In genomic region chr12:105750096-105750495, GRCh38 we compare ENCODE assay signal across 18 cellular contexts.
DNase-seq lines count a peak whose midpoint lies in the region; ATAC-seq, FAIRE-seq and TF ChIP-seq lines count a peak whose summit lies in the region.
"Had no signal": no experiment of that assay in that cellular context is flagged by ENCODE, and none has a peak within 500 bp of the region (broad histone marks: within the 10 kb centered on the region; RNA-seq: fewer than 3 reads in every experiment).

No MANE protein-coding gene starts in this region.

- no peaks in the 10 kb centered on the region for H3K9me3 Mint-ChIP-seq in activated naive CD8-positive, alpha-beta T cell treated with anti-CD3 and anti-CD28 coated beads, Interleukin-2, amount 50 U/mL, for 24 hours
- H3K9me3 Mint-ChIP-seq: CD8-positive, alpha-beta T cell had no signal

- H3K79me2 ChIP-seq in HepG2 (ENCODE audit: insufficient read depth, low read length) = no peaks in the 10 kb centered on the region

- no peaks in the 10 kb centered on the region for H4K20me1 ChIP-seq in HepG2 (ENCODE audit: insufficient read depth, low read length)

- H3K36me3 ChIP-seq in liver (ENCODE audit: control insufficient read depth in 4 of 4, insufficient read depth in 3 of 4, low read depth in 1 of 4, low read length in 3 of 4) (no peaks in the 10 kb centered on the region), HepG2 (replicated peaks in 1 of 2; ENCODE audit: control insufficient read depth in 1 of 2, insufficient read depth in 2 of 2, low read length in 2 of 2) (no peaks in the 10 kb centered on the region), esophagus muscularis mucosa (no peaks in the 10 kb centered on the region), thoracic aorta (no peaks in the 10 kb centered on the region), WERI-Rb-1 (no peaks in the 10 kb centered on the region)
- H3K36me3 ChIP-seq: HAP-1 had no signal

- H3K4me2 ChIP-seq in HepG2 (ENCODE audit: low read depth, low read length) = no peak overlapping the region

- H3K27ac Mint-ChIP-seq in activated naive CD8-positive, alpha-beta T cell treated with anti-CD3 and anti-CD28 coated beads, Interleukin-2, amount 50 U/mL, for 24 hours = no peak overlapping the region
- H3K27ac Mint-ChIP-seq: CD14-positive monocyte; CD8-positive, alpha-beta T cell had no signal

- H3K9me3 ChIP-seq in liver (ENCODE audit: control insufficient read depth in 4 of 4, low read length in 3 of 4) (no peaks in the 10 kb centered on the region), HepG2 (ENCODE audit: low read length) (no peaks in the 10 kb centered on the region), esophagus muscularis mucosa (no peaks in the 10 kb centered on the region), thoracic aorta (no peaks in the 10 kb centered on the region), WERI-Rb-1 (ENCODE audit: severe bottlenecking) (no peaks in the 10 kb centered on the region)
- H3K9me3 ChIP-seq: HAP-1 had no signal

- DNase-seq in HepG2 (ENCODE audit: low spot score) (no peak), esophagus muscularis mucosa (ENCODE audit: extremely low spot score) (peak; percentile 83), thoracic aorta (ENCODE audit: low spot score) (no peak), WERI-Rb-1 (no peak), T1000 (lab: John Stamatoyannopoulos, UW) (no peak)
- DNase-seq in activated naive CD8-positive, alpha-beta T cell treated with anti-CD3 and anti-CD28 coated beads, Interleukin-2, amount 50 U/mL, for 24 hours = no peak
- DNase-seq: CD8-positive, alpha-beta T cell; COR-L47; DND-41; GDM1 had no signal

- H3K27ac ChIP-seq in liver (ENCODE audit: low read depth in 1 of 2, low read length in 2 of 2) (no peak overlapping the region), HepG2 (ENCODE audit: extremely low read length, insufficient read depth, low read length) (no peak overlapping the region), esophagus muscularis mucosa (replicated peaks in 1 of 4) (no peak overlapping the region), thoracic aorta (peak overlapping the region; percentile 67 to 78), WERI-Rb-1 (no peak overlapping the region)
- H3K27ac ChIP-seq: 22Rv1 had no signal

- CTCF ChIA-PET in HepG2 (lab: Yijun Ruan, JAX; ENCODE audit: low intra/inter-chr PET ratio, low total read pairs) = no interaction called here

- TF ChIP-seq EP300 in HepG2 (IDR thresholded peaks at IDR 0.05; ENCODE audit: low read depth in 2 of 2, low read length in 2 of 2) (no peak), HepG2 (CRISPR knock-in tag; IDR thresholded peaks at IDR 0.05; ENCODE audit: borderline replicate concordance) (no peak), esophagus muscularis mucosa (IDR thresholded peaks at IDR 0.05) (no peak)

- H3K27me3 ChIP-seq in liver (ENCODE audit: control insufficient read depth in 4 of 4, insufficient read depth in 4 of 4, low read length in 3 of 4) (no peaks in the 10 kb centered on the region), HepG2 (ENCODE audit: control insufficient read depth in 1 of 2, insufficient read depth in 2 of 2, low read length in 2 of 2) (peaks cover 0 to 1% of the 10 kb centered on the region in 2 experiments; a peak in 1 of 5 replicates), esophagus muscularis mucosa (no peaks in the 10 kb centered on the region), thoracic aorta (replicated peaks; ENCODE audit: insufficient read depth) (no peaks in the 10 kb centered on the region), WERI-Rb-1 (ENCODE audit: insufficient read depth, low read depth, severe bottlenecking) (no peaks in the 10 kb centered on the region)

- H3K36me3 Mint-ChIP-seq in activated naive CD8-positive, alpha-beta T cell treated with anti-CD3 and anti-CD28 coated beads, Interleukin-2, amount 50 U/mL, for 24 hours (ENCODE audit: low read depth) = no peaks in the 10 kb centered on the region
- H3K36me3 Mint-ChIP-seq: CD14-positive monocyte; CD8-positive, alpha-beta T cell had no signal

- no peak overlapping the region for H3K4me3 ChIP-seq in liver (ENCODE audit: low read depth in 1 of 3, low read length in 3 of 3)
- H3K4me3 ChIP-seq in HepG2 (replicated peaks in 1 of 3; ENCODE audit: insufficient read depth in 1 of 3, low read depth in 2 of 3, low read length in 3 of 3) = no peak overlapping the region
- H3K4me3 ChIP-seq in esophagus muscularis mucosa = no peak overlapping the region
- H3K4me3 ChIP-seq in thoracic aorta = no peak overlapping the region
- H3K4me3 ChIP-seq in WERI-Rb-1 (ENCODE audit: low read depth, low read length) = no peak overlapping the region
- H3K4me3 ChIP-seq: HAP-1 had no signal

- H3K9ac ChIP-seq in liver (ENCODE audit: low read depth in 1 of 2, low read length in 2 of 2) = no peak overlapping the region
- H3K9ac ChIP-seq in HepG2 (ENCODE audit: insufficient read depth, low read depth, low read length) = no peak overlapping the region

- H3K4me3 Mint-ChIP-seq in activated naive CD8-positive, alpha-beta T cell treated with anti-CD3 and anti-CD28 coated beads, Interleukin-2, amount 50 U/mL, for 24 hours = no peak overlapping the region
- H3K4me3 Mint-ChIP-seq: CD14-positive monocyte; CD8-positive, alpha-beta T cell had no signal

- intact Hi-C loops in HepG2 (cut with micrococcal nuclease; ENCODE audit: unreplicated experiment) (no loop called here), esophagus muscularis mucosa (cut with DNase I) (no loop called here)

- no peak for TF ChIP-seq POLR2A in HepG2 (IDR thresholded peaks at IDR 0.05; ENCODE audit: insufficient read depth in 1 of 2, low read depth in 2 of 2, low read length in 2 of 2)
- no peak for TF ChIP-seq POLR2A in esophagus muscularis mucosa (IDR thresholded peaks at IDR 0.05; ENCODE audit: low read depth)

- WGBS in liver = 48% methylated on average over 2 of the region's 2 CpGs
- 2% methylated on average over 2 of the region's 2 CpGs for WGBS in HepG2 (ENCODE audit: low lambda C conversion rate)
- 95% methylated on average over 2 of the region's 2 CpGs for WGBS in esophagus muscularis mucosa

- no peaks in the 10 kb centered on the region for H3K27me3 Mint-ChIP-seq in activated naive CD8-positive, alpha-beta T cell treated with anti-CD3 and anti-CD28 coated beads, Interleukin-2, amount 50 U/mL, for 24 hours

- POLR2A ChIA-PET in HepG2 (lab: Yijun Ruan, JAX) = no interaction called here

- in situ Hi-C loops in HepG2 (cut with HindIII; ENCODE audit: extremely low pct_ligation_motif_present, low pct_unique_long_range_greater_than_20kb) = no loop called here

- TF ChIP-seq CTCF in liver (IDR thresholded peaks at IDR 0.05; ENCODE audit: low read depth, low read length, missing input control) = no peak
- no peak for TF ChIP-seq CTCF in HepG2 (CRISPR knock-in tag; IDR thresholded peaks at IDR 0.05)
- no peak for TF ChIP-seq CTCF in esophagus muscularis mucosa (IDR thresholded peaks at IDR 0.05)
- no peak for TF ChIP-seq CTCF in thoracic aorta (IDR thresholded peaks at IDR 0.05)
- TF ChIP-seq CTCF in WERI-Rb-1 (IDR thresholded peaks at IDR 0.05; ENCODE audit: low read depth, low read length) = no peak

- FAIRE-seq in HepG2 (lab: Jason Lieb, UNC) = no peak
- FAIRE-seq: D721Med, GM12892, H1 had no signal

- ATAC-seq in HepG2 (no peak), thoracic aorta (ENCODE audit: insufficient number of reproducible peaks, low FRiP score, low read depth) (no peak), HG02610 (IDR thresholded peaks at IDR 0.05; ENCODE audit: unreplicated experiment) (no peak)
- ATAC-seq in activated naive CD8-positive, alpha-beta T cell treated with anti-CD3 and anti-CD28 coated beads, Interleukin-2, amount 50 U/mL, for 24 hours = no peak
- ATAC-seq: CD8-positive, alpha-beta T cell had no signal

- no peaks in the 10 kb centered on the region for H3K4me1 ChIP-seq in liver (ENCODE audit: control insufficient read depth in 4 of 4, insufficient read depth in 4 of 4, low read length in 3 of 4)
- H3K4me1 ChIP-seq in HepG2 (ENCODE audit: insufficient read depth, low read length) = no peaks in the 10 kb centered on the region
- H3K4me1 ChIP-seq in esophagus muscularis mucosa = peaks cover 7 to 18% (median 17%) of the 10 kb centered on the region in 4 donors
- H3K4me1 ChIP-seq in thoracic aorta (ENCODE audit: control insufficient read depth in 1 of 2, low read depth in 2 of 2) = peaks cover 12 to 67% of the 10 kb centered on the region in 2 donors
- H3K4me1 ChIP-seq: HAP-1 had no signal

- no peak overlapping the region for H2AFZ ChIP-seq in HepG2 (ENCODE audit: low read length)

- H3K4me1 Mint-ChIP-seq in activated naive CD8-positive, alpha-beta T cell treated with anti-CD3 and anti-CD28 coated beads, Interleukin-2, amount 50 U/mL, for 24 hours = no peaks in the 10 kb centered on the region
- H3K4me1 Mint-ChIP-seq: CD14-positive monocyte had no signal

- no TSS peak for BruUV-seq in HepG2 (replicated peaks; lab: Mats Ljungman, UMichigan)

- TF ChIP-seq RAD21 in liver (IDR thresholded peaks at IDR 0.05) (no peak), HepG2 (CRISPR knock-in tag; IDR thresholded peaks at IDR 0.05) (no peak)

TF ChIP-seq in HepG2, 621 proteins besides CTCF, POLR2A, EP300 and RAD21:
- TF ChIP-seq ZNF232 (CRISPR knock-in tag; IDR thresholded peaks at IDR 0.05; ENCODE audit: borderline replicate concordance) = no peak
- no peak for TF ChIP-seq KLF11 (CRISPR knock-in tag; IDR thresholded peaks at IDR 0.05)
- no peak for TF ChIP-seq ZNF10 (CRISPR knock-in tag; IDR thresholded peaks at IDR 0.05; ENCODE audit: borderline replicate concordance, low read depth)
- no peak for TF ChIP-seq ZBTB33 (CRISPR knock-in tag; IDR thresholded peaks at IDR 0.05)
- TF ChIP-seq ESRRA (CRISPR knock-in tag; IDR thresholded peaks at IDR 0.05; ENCODE audit: low read depth) = no peak

Comparison
In these comparisons a context has a peak if more than half of its experiments do, and no peak if none do; other contexts are left out.
1. H3K27ac ChIP-seq: peak in thoracic aorta (2 of 2); none in liver (0 of 2), HepG2 (single experiment), esophagus muscularis mucosa (0 of 4) and WERI-Rb-1 (single experiment).